Comparison of ENCODE assay signal across 19 cellular contexts in the genomic region with DNA sequence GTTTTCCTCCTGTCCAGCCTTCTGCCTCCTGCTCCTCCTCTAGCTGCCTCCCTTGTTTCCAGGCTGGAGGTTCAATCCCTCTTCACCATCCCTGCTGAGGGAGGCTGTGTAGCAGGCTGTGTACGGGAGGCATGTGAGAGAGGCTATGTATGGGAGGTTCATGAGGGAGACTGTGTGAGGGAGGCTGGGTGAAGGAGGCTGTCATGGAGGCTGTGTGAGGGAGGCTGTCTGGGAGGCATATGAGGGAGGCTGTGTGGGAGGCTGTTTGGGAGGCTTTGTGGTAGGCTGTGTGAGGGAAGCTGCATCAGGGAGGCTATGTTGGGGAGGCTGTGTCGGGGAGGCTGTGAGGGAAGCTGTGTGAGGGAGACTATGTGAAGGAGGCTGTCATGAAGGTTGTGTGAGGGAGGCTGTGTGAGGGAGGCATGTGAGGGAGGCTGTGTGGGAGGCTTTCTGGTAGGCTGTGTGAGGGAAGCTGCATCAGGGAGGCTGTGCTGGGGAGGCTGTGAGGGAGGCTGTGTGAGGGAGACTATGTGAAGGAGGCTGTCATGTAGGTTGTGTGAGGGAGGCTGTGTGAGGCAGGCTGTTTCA.
DNase-seq lines count a peak whose midpoint lies in the region; ATAC-seq, FAIRE-seq and TF ChIP-seq lines count a peak whose summit lies in the region.
"Had no signal": no experiment of that assay in that cellular context is flagged by ENCODE, and none has a peak within 500 bp of the region (broad histone marks: within the 10 kb centered on the region; RNA-seq: fewer than 3 reads in every experiment).

No MANE protein-coding gene starts in this region.

- H3K9ac ChIP-seq in H1 (replicated peaks in 1 of 4; ENCODE audit: extremely low read depth in 1 of 4, low read depth in 3 of 4, low read length in 3 of 4) (no peak overlapping the region), mucosa of rectum (ENCODE audit: low read depth in 1 of 2, low read length in 2 of 2) (peak overlapping the region; percentile 5 to 49), GM23248 (no peak overlapping the region)

- H2BK15ac ChIP-seq in H1 (ENCODE audit: low read length) = no peak overlapping the region

- H3K4me1 ChIP-seq in H1 (replicated peaks in 1 of 4; ENCODE audit: control insufficient read depth in 3 of 4, insufficient read depth in 4 of 4, low read length in 3 of 4) = no peaks in the 10 kb centered on the region
- peaks cover 0 to 6% of the 10 kb centered on the region in 2 donors for H3K4me1 ChIP-seq in mucosa of rectum (ENCODE audit: control insufficient read depth in 2 of 2, insufficient read depth in 2 of 2, low read length in 2 of 2)
- no peaks in the 10 kb centered on the region for H3K4me1 ChIP-seq in vagina
- H3K4me1 ChIP-seq in GM23248 (ENCODE audit: insufficient read depth) = no peaks in the 10 kb centered on the region
- H3K4me1 ChIP-seq: SJCRH30 had no signal

- H4K5ac ChIP-seq in H1 (ENCODE audit: insufficient read length, low read depth, low read length) = no peak overlapping the region

- H3K14ac ChIP-seq in H1 (ENCODE audit: insufficient read length) = no peak overlapping the region

- TF ChIP-seq POLR2A in H1 (IDR thresholded peaks at IDR 0.05; ENCODE audit: control extremely low read depth in 1 of 2, low read depth in 2 of 2, low read length in 2 of 2) (no peak), vagina (IDR thresholded peaks at IDR 0.05) (no peak)

- H3K27ac Mint-ChIP-seq in T-helper 17 cell = no peak overlapping the region
- H3K27ac Mint-ChIP-seq: CD8-positive, alpha-beta memory T cell; HFFc6 had no signal

- WGBS in H1 (ENCODE audit: extremely low coverage in 1 of 2, insufficient coverage in 1 of 2, insufficient read length in 1 of 2, insufficient replicate concordance in 2 of 2, low coverage in 1 of 2, low lambda C conversion rate in 2 of 2, missing lambda C conversion rate in 1 of 2), 2 experiments = 86% methylated on average over 2 of the region's 2 CpGs; no CpG with 5 or more reads in 1 of the 2 experiments
- 35 to 43% methylated on average over 1 to 2 of the region's 2 CpGs for WGBS in GM23248 (ENCODE audit: low coverage in 1 of 2, low lambda C conversion rate in 2 of 2, missing lambda C conversion rate in 2 of 2), 2 experiments

- no peak overlapping the region for H2BK20ac ChIP-seq in H1 (ENCODE audit: low read length)

- no peaks in the 10 kb centered on the region for H3K9me3 ChIP-seq in T-helper 17 cell (ENCODE audit: control insufficient read depth, low read length, poor library complexity, severe bottlenecking)
- no peaks in the 10 kb centered on the region for H3K9me3 ChIP-seq in H1 (ENCODE audit: insufficient read depth in 2 of 2, low read depth in 1 of 2, low read length in 1 of 2)
- no peaks in the 10 kb centered on the region for H3K9me3 ChIP-seq in mucosa of rectum (ENCODE audit: control insufficient read depth in 2 of 2, low read length in 2 of 2)
- no peaks in the 10 kb centered on the region for H3K9me3 ChIP-seq in vagina
- no peaks in the 10 kb centered on the region for H3K9me3 ChIP-seq in GM23248 (ENCODE audit: low read depth)
- H3K9me3 ChIP-seq: SJCRH30 had no signal

- H3K4me1 Mint-ChIP-seq in T-helper 17 cell = no peaks in the 10 kb centered on the region
- H3K4me1 Mint-ChIP-seq: CD8-positive, alpha-beta memory T cell had no signal

- no peak overlapping the region for H4K91ac ChIP-seq in H1 (replicated peaks; ENCODE audit: insufficient read length, low read length)

- H3K4me3 ChIP-seq in H1 (ENCODE audit: extremely low read depth in 1 of 4, insufficient read depth in 2 of 4, low read depth in 3 of 4, low read length in 4 of 4) (no peak overlapping the region), mucosa of rectum (ENCODE audit: low read length in 2 of 2) (peak overlapping the region; percentile 48 to 56), vagina (no peak overlapping the region), GM23248 (no peak overlapping the region)
- H3K4me3 ChIP-seq: SJCRH30 had no signal

- no peak for TF ChIP-seq CTCF in H1 (IDR thresholded peaks at IDR 0.05; ENCODE audit: control extremely low read depth in 1 of 3, insufficient read depth in 1 of 3, low read depth in 1 of 3, low read length in 3 of 3)
- TF ChIP-seq CTCF in vagina (IDR thresholded peaks at IDR 0.05) = no peak
- TF ChIP-seq CTCF in GM13977 (IDR thresholded peaks at IDR 0.05; ENCODE audit: extremely low read depth, insufficient read depth, missing control alignments) = no peak

- CTCF ChIA-PET in H1 (lab: Charles Lee; ENCODE audit: partially characterized antibody) = interaction anchor here (0.9 kb wide), 1 partner anchor 102 kb away, joined by 3 read pairs; no protein-coding TSS in a partner anchor

- peaks cover 4% of the 10 kb centered on the region; the same call in 1 of the 2 replicates for H3K23me2 ChIP-seq in H1 (ENCODE audit: low read depth, low read length)

- H4K8ac ChIP-seq in H1 (ENCODE audit: extremely low read depth, insufficient read depth, low read length) = no peak overlapping the region

- no peaks in the 10 kb centered on the region for H3K36me3 ChIP-seq in H1 (ENCODE audit: control insufficient read depth in 2 of 4, insufficient read depth in 4 of 4, low read length in 3 of 4)
- H3K36me3 ChIP-seq in mucosa of rectum (ENCODE audit: control insufficient read depth in 2 of 2, insufficient read depth in 2 of 2, low read length in 2 of 2) = no peaks in the 10 kb centered on the region
- no peaks in the 10 kb centered on the region for H3K36me3 ChIP-seq in vagina
- no peaks in the 10 kb centered on the region for H3K36me3 ChIP-seq in GM23248 (ENCODE audit: low read depth)
- H3K36me3 ChIP-seq: SJCRH30 had no signal

- H2BK5ac ChIP-seq in H1 (ENCODE audit: low read depth, low read length) = no peak overlapping the region

- H2AFZ ChIP-seq in H1 (ENCODE audit: low read length) = no peak overlapping the region
- H2AFZ ChIP-seq in GM23248 = no peak overlapping the region

- no peak overlapping the region for H3K4ac ChIP-seq in H1 (replicated peaks; ENCODE audit: insufficient read length, low read depth, low read length)

- H3K27me3 Mint-ChIP-seq in T-helper 17 cell = no peaks in the 10 kb centered on the region

- TF ChIP-seq RAD21 in H1 (IDR thresholded peaks at IDR 0.05 in 1 of 2, conservative IDR thresholded peaks at IDR 0.05 in 1 of 2; ENCODE audit: low read depth in 2 of 2, low read length in 2 of 2) = no peak

- H2BK12ac ChIP-seq in H1 (ENCODE audit: low read depth, low read length) = no peak overlapping the region

- H3K23ac ChIP-seq in H1 (ENCODE audit: insufficient read length) = no peak overlapping the region

- no peaks in the 10 kb centered on the region for H3K27me3 ChIP-seq in H1 (replicated peaks in 1 of 4; ENCODE audit: control insufficient read depth in 3 of 4, extremely low read depth in 1 of 4, insufficient read depth in 3 of 4, low read length in 3 of 4)
- H3K27me3 ChIP-seq in mucosa of rectum (ENCODE audit: control insufficient read depth in 2 of 2, insufficient read depth in 2 of 2, low read length in 2 of 2) = no peaks in the 10 kb centered on the region
- no peaks in the 10 kb centered on the region for H3K27me3 ChIP-seq in vagina
- H3K27me3 ChIP-seq in GM23248 (replicated peaks; ENCODE audit: insufficient read depth) = no peaks in the 10 kb centered on the region

- H3K36me3 Mint-ChIP-seq in T-helper 17 cell (ENCODE audit: low read depth) = no peaks in the 10 kb centered on the region

- in situ Hi-C loops in GM13977 (cut with MboI; ENCODE audit: low pct_unique_long_range_greater_than_20kb, low sequenced_read_pairs, unreplicated experiment) (no loop called here), GM23248 (cut with MboI) (no loop called here)

- ATAC-seq in T-helper 17 cell = no peak
- ATAC-seq in sciatic nerve = no peak
- ATAC-seq: PC-3 had no signal

- POLR2A ChIA-PET in H1 (lab: Charles Lee; ENCODE audit: partially characterized antibody) = no interaction called here

- H3K18ac ChIP-seq in H1 (ENCODE audit: extremely low read depth, low read length) = no peak overlapping the region

- intact Hi-C loops in vagina (cut with DNase I) = no loop called here
- intact Hi-C loops in sciatic nerve (cut with DNase I) = no loop called here

- H3K79me1 ChIP-seq in H1 (ENCODE audit: low read depth, low read length) = no peaks in the 10 kb centered on the region

- no peaks in the 10 kb centered on the region for H4K20me1 ChIP-seq in H1 (replicated peaks in 1 of 2; ENCODE audit: control insufficient read depth in 1 of 2, insufficient read depth in 2 of 2, low read length in 2 of 2)
- H4K20me1 ChIP-seq in GM23248 (ENCODE audit: insufficient read depth) = no peaks in the 10 kb centered on the region

- TF ChIP-seq EP300 in H1 (IDR thresholded peaks at IDR 0.05; ENCODE audit: borderline replicate concordance in 1 of 2, low read depth in 2 of 2, low read length in 2 of 2) = no peak

- FAIRE-seq in H1 (lab: Jason Lieb, UNC) = no peak
- FAIRE-seq: GM12892, H54 had no signal

- no peak overlapping the region for H2BK120ac ChIP-seq in H1 (replicated peaks; ENCODE audit: low read depth, low read length)

- H3F3A ChIP-seq in GM23248 (ENCODE audit: insufficient read depth) = no peaks in the 10 kb centered on the region

- DNase-seq in T-helper 17 cell (no peak), H1 (ENCODE audit: low read depth in 1 of 2, low spot score in 2 of 2) (peak in 1 of 2 experiments; percentile 28), vagina (ENCODE audit: extremely low spot score in 2 of 2) (peak; percentile 60 to 91), sciatic nerve (ENCODE audit: low spot score) (no peak), GM13977 (ENCODE audit: low spot score) (no peak), GM23248 (no peak)
- DNase-seq: CD8-positive, alpha-beta memory T cell; DMS79; HFFc6; Karpas-422; NCI-H1417 treated with DMSO at 0.1 percent for 48 hours; NCI-H187 treated with DMSO at 0.1 percent for 48 hours; NCI-H226; NCI-H524; PC-3; SJCRH30 had no signal

- 0 out of 2 replicates have a peak overlapping the region, but pooled peaks have one; percentile 16 for H2AK5ac ChIP-seq in H1 (ENCODE audit: low read depth, low read length)

- no peaks in the 10 kb centered on the region for H3K79me2 ChIP-seq in H1 (ENCODE audit: control insufficient read depth in 1 of 2, insufficient read depth in 2 of 2, low read length in 2 of 2)
- H3K79me2 ChIP-seq in GM23248 (ENCODE audit: insufficient read depth) = no peaks in the 10 kb centered on the region

- H3K56ac ChIP-seq in H1 (replicated peaks; ENCODE audit: insufficient read length, low read depth, low read length) = no peak overlapping the region

- H3K4me2 ChIP-seq in H1 (ENCODE audit: insufficient read depth in 1 of 2, low read depth in 2 of 2, low read length in 2 of 2) (no peak overlapping the region), GM23248 (ENCODE audit: unreplicated experiment) (no peak overlapping the region)

- H3K9me2 ChIP-seq in GM23248 (ENCODE audit: insufficient read depth) = no peaks in the 10 kb centered on the region

- H3K27ac ChIP-seq in H1 (ENCODE audit: low read depth, low read length) (no peak overlapping the region), mucosa of rectum (ENCODE audit: low read depth in 2 of 2, low read length in 2 of 2) (peak overlapping the region; percentile 53 to 64), vagina (no peak overlapping the region), GM23248 (no peak overlapping the region)
- H3K27ac ChIP-seq: SJCRH30 had no signal

- H3K4me3 Mint-ChIP-seq in T-helper 17 cell = peak overlapping the region; percentile 1
- H3K4me3 Mint-ChIP-seq: CD8-positive, alpha-beta memory T cell; HFFc6 had no signal

Comparison
In these comparisons a context has a peak if more than half of its experiments do, and no peak if none do; other contexts are left out.
1. DNase-seq: peak in vagina (2 of 2); none in T-helper 17 cell (0 of 3), sciatic nerve (single experiment), GM13977 (single experiment) and GM23248 (single experiment).
2. H3K27ac ChIP-seq: peak in mucosa of rectum (2 of 2); none in H1 (single experiment), vagina (single experiment) and GM23248 (single experiment).
3. H3K4me3 ChIP-seq: peak in mucosa of rectum (2 of 2); none in H1 (0 of 4), vagina (0 of 2) and GM23248 (single experiment).
4. H3K9ac ChIP-seq: peak in mucosa of rectum (2 of 2); none in H1 (0 of 4) and GM23248 (single experiment).